3 cellular contexts compared by ENCODE assay signal in the genomic region with DNA sequence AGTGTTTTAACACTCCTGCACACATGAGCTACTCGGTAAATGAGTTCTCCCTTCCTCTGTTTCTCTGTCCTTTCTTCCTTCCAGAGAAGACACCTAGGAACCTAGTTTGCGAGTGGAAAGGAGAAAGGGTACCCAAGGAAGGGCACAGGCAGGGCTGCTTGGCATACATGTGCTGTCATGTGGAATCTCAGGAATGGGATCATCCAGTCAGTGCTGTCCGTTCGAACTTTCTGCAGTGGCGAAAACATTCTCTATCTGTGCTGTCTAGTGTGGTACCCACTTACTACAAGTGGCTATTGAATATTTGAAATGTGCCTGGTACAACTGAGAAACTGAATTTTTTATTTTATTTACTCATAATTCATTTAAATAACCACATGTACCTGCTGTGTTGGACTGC.
TF ChIP-seq lines count a peak whose summit lies in the region.

No MANE protein-coding gene starts in this region.

TF ChIP-seq in SK-N-SH treated with all-trans-retinoic acid at 6 μM for 48 hours, 23 proteins besides CTCF, POLR2A, EP300 and RAD21 (continues in another document):
- no peak for TF ChIP-seq ZC3H10 (CRISPR knock-in tag; IDR thresholded peaks at IDR 0.05)
- TF ChIP-seq, protein P1, sequence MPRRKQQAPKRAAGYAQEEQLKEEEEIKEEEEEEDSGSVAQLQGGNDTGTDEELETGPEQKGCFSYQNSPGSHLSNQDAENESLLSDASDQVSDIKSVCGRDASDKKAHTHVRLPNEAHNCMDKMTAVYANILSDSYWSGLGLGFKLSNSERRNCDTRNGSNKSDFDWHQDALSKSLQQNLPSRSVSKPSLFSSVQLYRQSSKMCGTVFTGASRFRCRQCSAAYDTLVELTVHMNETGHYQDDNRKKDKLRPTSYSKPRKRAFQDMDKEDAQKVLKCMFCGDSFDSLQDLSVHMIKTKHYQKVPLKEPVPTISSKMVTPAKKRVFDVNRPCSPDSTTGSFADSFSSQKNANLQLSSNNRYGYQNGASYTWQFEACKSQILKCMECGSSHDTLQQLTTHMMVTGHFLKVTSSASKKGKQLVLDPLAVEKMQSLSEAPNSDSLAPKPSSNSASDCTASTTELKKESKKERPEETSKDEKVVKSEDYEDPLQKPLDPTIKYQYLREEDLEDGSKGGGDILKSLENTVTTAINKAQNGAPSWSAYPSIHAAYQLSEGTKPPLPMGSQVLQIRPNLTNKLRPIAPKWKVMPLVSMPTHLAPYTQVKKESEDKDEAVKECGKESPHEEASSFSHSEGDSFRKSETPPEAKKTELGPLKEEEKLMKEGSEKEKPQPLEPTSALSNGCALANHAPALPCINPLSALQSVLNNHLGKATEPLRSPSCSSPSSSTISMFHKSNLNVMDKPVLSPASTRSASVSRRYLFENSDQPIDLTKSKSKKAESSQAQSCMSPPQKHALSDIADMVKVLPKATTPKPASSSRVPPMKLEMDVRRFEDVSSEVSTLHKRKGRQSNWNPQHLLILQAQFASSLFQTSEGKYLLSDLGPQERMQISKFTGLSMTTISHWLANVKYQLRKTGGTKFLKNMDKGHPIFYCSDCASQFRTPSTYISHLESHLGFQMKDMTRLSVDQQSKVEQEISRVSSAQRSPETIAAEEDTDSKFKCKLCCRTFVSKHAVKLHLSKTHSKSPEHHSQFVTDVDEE (CRISPR knock-in tag; IDR thresholded peaks at IDR 0.05), result no peak
- TF ChIP-seq, protein P2, sequence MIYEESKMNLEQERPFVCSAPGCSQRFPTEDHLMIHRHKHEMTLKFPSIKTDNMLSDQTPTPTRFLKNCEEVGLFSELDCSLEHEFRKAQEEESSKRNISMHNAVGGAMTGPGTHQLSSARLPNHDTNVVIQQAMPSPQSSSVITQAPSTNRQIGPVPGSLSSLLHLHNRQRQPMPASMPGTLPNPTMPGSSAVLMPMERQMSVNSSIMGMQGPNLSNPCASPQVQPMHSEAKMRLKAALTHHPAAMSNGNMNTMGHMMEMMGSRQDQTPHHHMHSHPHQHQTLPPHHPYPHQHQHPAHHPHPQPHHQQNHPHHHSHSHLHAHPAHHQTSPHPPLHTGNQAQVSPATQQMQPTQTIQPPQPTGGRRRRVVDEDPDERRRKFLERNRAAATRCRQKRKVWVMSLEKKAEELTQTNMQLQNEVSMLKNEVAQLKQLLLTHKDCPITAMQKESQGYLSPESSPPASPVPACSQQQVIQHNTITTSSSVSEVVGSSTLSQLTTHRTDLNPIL (CRISPR knock-in tag; IDR thresholded peaks at IDR 0.05; ENCODE audit: low read depth), result no peak
- no peak for TF ChIP-seq ZFP3 (CRISPR knock-in tag; IDR thresholded peaks at IDR 0.05)
- no peak for TF ChIP-seq GLIS3 (CRISPR knock-in tag; IDR thresholded peaks at IDR 0.05)
- no peak for TF ChIP-seq TOX (CRISPR knock-in tag; IDR thresholded peaks at IDR 0.05; ENCODE audit: borderline replicate concordance)
- no peak for TF ChIP-seq PPARA (CRISPR knock-in tag; IDR thresholded peaks at IDR 0.05; ENCODE audit: borderline replicate concordance)
- TF ChIP-seq, protein P3, sequence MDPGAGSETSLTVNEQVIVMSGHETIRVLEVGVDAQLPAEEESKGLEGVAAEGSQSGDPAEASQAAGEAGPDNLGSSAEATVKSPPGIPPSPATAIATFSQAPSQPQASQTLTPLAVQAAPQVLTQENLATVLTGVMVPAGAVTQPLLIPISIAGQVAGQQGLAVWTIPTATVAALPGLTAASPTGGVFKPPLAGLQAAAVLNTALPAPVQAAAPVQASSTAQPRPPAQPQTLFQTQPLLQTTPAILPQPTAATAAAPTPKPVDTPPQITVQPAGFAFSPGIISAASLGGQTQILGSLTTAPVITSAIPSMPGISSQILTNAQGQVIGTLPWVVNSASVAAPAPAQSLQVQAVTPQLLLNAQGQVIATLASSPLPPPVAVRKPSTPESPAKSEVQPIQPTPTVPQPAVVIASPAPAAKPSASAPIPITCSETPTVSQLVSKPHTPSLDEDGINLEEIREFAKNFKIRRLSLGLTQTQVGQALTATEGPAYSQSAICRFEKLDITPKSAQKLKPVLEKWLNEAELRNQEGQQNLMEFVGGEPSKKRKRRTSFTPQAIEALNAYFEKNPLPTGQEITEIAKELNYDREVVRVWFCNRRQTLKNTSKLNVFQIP (CRISPR knock-in tag; IDR thresholded peaks at IDR 0.05; ENCODE audit: borderline replicate concordance, low read depth), result no peak
- no peak for TF ChIP-seq BACH2 (CRISPR knock-in tag; IDR thresholded peaks at IDR 0.05; ENCODE audit: borderline replicate concordance)
- TF ChIP-seq ZFP30 (CRISPR knock-in tag; IDR thresholded peaks at IDR 0.05), result no peak

TF ChIP-seq in SK-N-SH, 30 proteins besides CTCF, POLR2A, EP300 and RAD21:
- TF ChIP-seq TEAD4 (IDR thresholded peaks at IDR 0.05; ENCODE audit: borderline replicate concordance, insufficient read depth), result no peak
- no peak for TF ChIP-seq YY1 (IDR thresholded peaks at IDR 0.05; ENCODE audit: low read depth)
- no peak for TF ChIP-seq MAX (IDR thresholded peaks at IDR 0.05; ENCODE audit: low read depth)
- no peak for TF ChIP-seq NFIC (IDR thresholded peaks at IDR 0.05; ENCODE audit: borderline replicate concordance)
- TF ChIP-seq RXRA (IDR thresholded peaks at IDR 0.05; ENCODE audit: borderline replicate concordance, low read depth), result no peak
TF ChIP-seq in SK-N-SH: peak in this region for 0.

TF ChIP-seq in IMR-90, 13 proteins besides CTCF, POLR2A, EP300 and RAD21:
- no peak for TF ChIP-seq MXI1 (IDR thresholded peaks at IDR 0.05; ENCODE audit: borderline replicate concordance, low read depth, low read length)
- no peak for TF ChIP-seq CEBPB (IDR thresholded peaks at IDR 0.05; ENCODE audit: low read depth, low read length)
- no peak for TF ChIP-seq SMC3 (IDR thresholded peaks at IDR 0.05; ENCODE audit: low read depth, low read length)
- TF ChIP-seq BHLHE40 (IDR thresholded peaks at IDR 0.05; ENCODE audit: low read depth, low read length), result no peak
- no peak for TF ChIP-seq MAFK (IDR thresholded peaks at IDR 0.05; ENCODE audit: low read depth, low read length)
- no peak for TF ChIP-seq ELK1 (IDR thresholded peaks at IDR 0.05; ENCODE audit: borderline replicate concordance, low read depth, low read length)
- no peak for TF ChIP-seq CHD1 (IDR thresholded peaks at IDR 0.05; ENCODE audit: low read depth, low read length)
- no peak for TF ChIP-seq FOS (IDR thresholded peaks at IDR 0.05; ENCODE audit: low read depth, low read length)
- TF ChIP-seq, protein P4, sequence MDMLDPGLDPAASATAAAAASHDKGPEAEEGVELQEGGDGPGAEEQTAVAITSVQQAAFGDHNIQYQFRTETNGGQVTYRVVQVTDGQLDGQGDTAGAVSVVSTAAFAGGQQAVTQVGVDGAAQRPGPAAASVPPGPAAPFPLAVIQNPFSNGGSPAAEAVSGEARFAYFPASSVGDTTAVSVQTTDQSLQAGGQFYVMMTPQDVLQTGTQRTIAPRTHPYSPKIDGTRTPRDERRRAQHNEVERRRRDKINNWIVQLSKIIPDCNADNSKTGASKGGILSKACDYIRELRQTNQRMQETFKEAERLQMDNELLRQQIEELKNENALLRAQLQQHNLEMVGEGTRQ (IDR thresholded peaks at IDR 0.05; ENCODE audit: low read depth, low read length), result no peak
- TF ChIP-seq MAZ (IDR thresholded peaks at IDR 0.05; ENCODE audit: borderline replicate concordance, low read depth, low read length), result no peak
- no peak for TF ChIP-seq RCOR1 (IDR thresholded peaks at IDR 0.05; ENCODE audit: insufficient replicate concordance, low read length)
- no peak for TF ChIP-seq NFE2L2 (IDR thresholded peaks at IDR 0.05; ENCODE audit: low read depth, low read length)
- no peak for TF ChIP-seq RFX5 (IDR thresholded peaks at IDR 0.05; ENCODE audit: low read depth, low read length)
